28 cellular contexts compared by ENCODE assay signal in the genomic region with DNA sequence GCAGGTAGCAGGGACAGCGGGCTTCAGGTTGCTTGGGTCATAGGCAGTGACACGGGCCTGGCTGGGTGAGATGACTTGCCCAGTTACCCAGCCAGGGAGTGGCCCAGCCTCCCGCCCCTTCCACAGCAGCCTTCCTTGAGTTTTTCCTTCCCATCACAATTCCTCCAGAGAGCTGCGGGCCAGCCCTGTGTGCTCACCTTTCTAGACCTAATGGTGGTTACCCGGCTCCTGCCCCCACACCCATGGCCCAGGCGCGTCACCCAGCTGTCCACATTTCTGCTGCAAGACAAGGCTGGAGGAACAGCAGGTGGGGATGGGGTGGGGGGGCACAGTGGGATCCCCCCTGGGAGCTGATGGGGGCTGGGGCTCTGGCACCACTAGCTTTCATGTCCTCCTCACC.
"Had no signal": no experiment of that assay in that cellular context is flagged by ENCODE, and none has a peak within 500 bp of the region (broad histone marks: within the 10 kb centered on the region; RNA-seq: fewer than 3 reads in every experiment).

No MANE protein-coding gene starts in this region.

- H3K27me3 Mint-ChIP-seq: activated CD8-positive, alpha-beta memory T cell treated with anti-CD3 and anti-CD28 coated beads, Interleukin-2, amount 10 ng/mL, durations not matched to agents 7 days and 5 days; activated naive CD8-positive, alpha-beta T cell treated with anti-CD3 and anti-CD28 coated beads for 36 hours; T-cell had no signal

- H3K4me3 Mint-ChIP-seq: activated B cell treated with CpG ODN at 0.5 μM for 24 hours; activated CD8-positive, alpha-beta memory T cell treated with anti-CD3 and anti-CD28 coated beads, Interleukin-2, amount 10 ng/mL, durations not matched to agents 7 days and 5 days; activated CD8-positive, alpha-beta T cell treated with anti-CD3 and anti-CD28 coated beads, Interleukin-2, amount 10 ng/mL, durations not matched to agents 7 days and 5 days; activated naive CD8-positive, alpha-beta T cell treated with anti-CD3 and anti-CD28 coated beads for 36 hours; mesothelial cell of epicardium; naive B cell; nephron progenitor cell; T-cell; T-helper 2 cell treated with Interferon-gamma antibody and Interleukin-4, amounts not matched to agents 5 μg/mL and 100 μg/mL, for 36 hours; type B pancreatic cell had no signal

- H3K36me3 ChIP-seq: adrenal gland, colonic mucosa, pancreas, prostate gland, uterus had no signal

- H3K9me3 Mint-ChIP-seq: activated B cell treated with CpG ODN at 0.5 μM for 24 hours; activated naive CD8-positive, alpha-beta T cell treated with anti-CD3 and anti-CD28 coated beads for 36 hours; activated T-helper 2 cell treated with anti-CD3 and anti-CD28 coated beads, Interferon-gamma antibody, Interleukin-2, Interleukin-4, amounts not matched to agents 10 μg/mL and 5 μg/mL and 100 μg/mL, durations not matched to agents 14 hours and 24 hours and 36 hours; mesothelial cell of epicardium; naive B cell; nephron progenitor cell; T-cell; T-helper 2 cell treated with Interferon-gamma antibody and Interleukin-4, amounts not matched to agents 5 μg/mL and 100 μg/mL, for 36 hours; type B pancreatic cell had no signal

- H3K27ac Mint-ChIP-seq: activated B cell treated with CpG ODN at 0.5 μM for 24 hours; activated CD8-positive, alpha-beta memory T cell treated with anti-CD3 and anti-CD28 coated beads, Interleukin-2, amount 10 ng/mL, durations not matched to agents 7 days and 5 days; activated CD8-positive, alpha-beta T cell treated with anti-CD3 and anti-CD28 coated beads, Interleukin-2, amount 10 ng/mL, durations not matched to agents 7 days and 5 days; activated naive CD8-positive, alpha-beta T cell treated with anti-CD3 and anti-CD28 coated beads for 36 hours; activated T-helper 2 cell treated with anti-CD3 and anti-CD28 coated beads, Interferon-gamma antibody, Interleukin-2, Interleukin-4, amounts not matched to agents 10 μg/mL and 5 μg/mL and 100 μg/mL, durations not matched to agents 14 hours and 24 hours and 36 hours; mesothelial cell of epicardium; naive B cell; nephron progenitor cell; T-cell; T-helper 2 cell treated with Interferon-gamma antibody and Interleukin-4, amounts not matched to agents 5 μg/mL and 100 μg/mL, for 36 hours; type B pancreatic cell had no signal

- ATAC-seq: activated CD8-positive, alpha-beta T cell treated with anti-CD3 and anti-CD28 coated beads, Interleukin-2, amount 10 ng/mL, durations not matched to agents 7 days and 5 days; body of pancreas; foreskin keratinocyte; pancreas; T-cell had no signal

- H3K4me1 Mint-ChIP-seq: activated B cell treated with CpG ODN at 0.5 μM for 24 hours; activated CD8-positive, alpha-beta memory T cell treated with anti-CD3 and anti-CD28 coated beads, Interleukin-2, amount 10 ng/mL, durations not matched to agents 7 days and 5 days; activated naive CD8-positive, alpha-beta T cell treated with anti-CD3 and anti-CD28 coated beads for 36 hours; mesothelial cell of epicardium; naive B cell had no signal

- H3K9me3 ChIP-seq: adrenal gland, body of pancreas, colonic mucosa, pancreas, prostate gland, thoracic aorta, uterus had no signal

- DNase-seq: activated B cell treated with CpG ODN at 0.5 μM for 24 hours; activated CD4-positive, alpha-beta T cell treated with anti-CD3 and anti-CD28 coated beads, Interleukin-2, amount 50 U/mL, for 1 hour; activated CD8-positive, alpha-beta memory T cell treated with anti-CD3 and anti-CD28 coated beads, Interleukin-2, amount 10 ng/mL, durations not matched to agents 7 days and 5 days; activated CD8-positive, alpha-beta T cell treated with anti-CD3 and anti-CD28 coated beads, Interleukin-2, amount 10 ng/mL, durations not matched to agents 7 days and 5 days; activated naive CD4-positive, alpha-beta T cell; activated naive CD8-positive, alpha-beta T cell treated with anti-CD3 and anti-CD28 coated beads for 36 hours; activated T-cell treated with anti-CD3 and anti-CD28 coated beads, Interleukin-2, amount 50 U/mL, for 48 hours; adrenal gland; aorta; body of pancreas; colonic mucosa; effector memory CD4-positive, alpha-beta T cell; erythroblast; foreskin keratinocyte; mammary epithelial cell; naive B cell; nephron progenitor cell; retina; stimulated activated naive CD4-positive, alpha-beta T cell treated with Interleukin-2 at 50 U/mL for 16 hours; T-cell; uterus had no signal

- H3K4me3 ChIP-seq: adrenal gland, body of pancreas, colonic mucosa, pancreas, prostate gland, thoracic aorta, uterus had no signal

- H3K4me1 ChIP-seq: adrenal gland, colonic mucosa, foreskin keratinocyte, prostate gland had no signal

- H3K36me3 Mint-ChIP-seq: activated CD8-positive, alpha-beta memory T cell treated with anti-CD3 and anti-CD28 coated beads, Interleukin-2, amount 10 ng/mL, durations not matched to agents 7 days and 5 days; activated naive CD8-positive, alpha-beta T cell treated with anti-CD3 and anti-CD28 coated beads for 36 hours; mesothelial cell of epicardium; naive B cell; T-cell; type B pancreatic cell had no signal

- H3K27ac ChIP-seq: adrenal gland, body of pancreas, colonic mucosa, foreskin keratinocyte, pancreas, prostate gland had no signal

- H3K27me3 ChIP-seq: adrenal gland, body of pancreas, colonic mucosa, foreskin keratinocyte, pancreas, uterus had no signal
